10 cellular contexts compared by ENCODE assay signal in the genomic region with DNA sequence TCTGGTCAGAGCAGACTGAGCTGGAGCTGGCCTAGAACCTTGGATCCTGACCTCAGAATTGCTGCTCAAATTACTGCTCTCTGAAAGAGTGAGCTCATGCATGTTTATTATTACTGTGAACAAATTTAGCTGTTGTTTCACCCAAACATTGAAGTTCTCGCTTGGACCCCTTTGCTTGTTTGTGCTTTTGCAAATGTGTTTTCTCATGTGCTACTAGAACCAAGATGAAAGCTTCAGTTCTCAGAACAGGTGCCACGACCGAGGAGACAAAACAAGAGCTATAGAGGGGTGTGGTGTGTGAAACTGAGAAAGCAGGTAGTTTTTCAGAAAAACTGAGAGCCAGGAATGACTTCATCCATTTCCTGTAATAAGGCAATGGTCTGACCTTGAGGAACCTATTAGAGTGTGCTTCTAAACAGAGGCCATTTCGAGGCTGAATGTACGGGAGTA. TPM values are rescaled to one million over a fixed set of nuclear protein-coding genes. Genes with fewer than 3 reads are reported as not detected.
DNase-seq lines count a peak whose midpoint lies in the region; ATAC-seq, FAIRE-seq and TF ChIP-seq lines count a peak whose summit lies in the region.
"Had no signal": no experiment of that assay in that cellular context is flagged by ENCODE, and none has a peak within 500 bp of the region (broad histone marks: within the 10 kb centered on the region; RNA-seq: fewer than 3 reads in every experiment).

No MANE protein-coding gene starts in this region.

- no peak for TF ChIP-seq CTCF in D721Med (IDR thresholded peaks at IDR 0.05; ENCODE audit: insufficient read depth, missing control alignments)

- H3K36me3 ChIP-seq in CD8-positive, alpha-beta memory T cell (ENCODE audit: insufficient read depth, low read length): no peaks in the 10 kb centered on the region

- peak overlapping the region in 6 of 8 donors; percentile 2 to 72 (median 46) for H3K27ac Mint-ChIP-seq in CD8-positive, alpha-beta memory T cell

- H3K9me3 ChIP-seq in CD8-positive, alpha-beta memory T cell (ENCODE audit: low read length): no peaks in the 10 kb centered on the region

- CTCF ChIA-PET in CD8-positive, alpha-beta memory T cell (lab: Charles Lee): no interaction called here

- peaks cover 14 to 16% (median 14%) of the 10 kb centered on the region in 3 donors for H3K4me1 Mint-ChIP-seq in CD8-positive, alpha-beta memory T cell

- no peak for DNase-seq in CD8-positive, alpha-beta memory T cell
- peak; percentile 27 for DNase-seq in activated naive CD4-positive, alpha-beta T cell treated with anti-CD3 and anti-CD28 coated beads, Interleukin-2, amount 50 U/mL, for 16 hours
- no peak for DNase-seq in SHP77 (lab: John Stamatoyannopoulos, UW)
- DNase-seq in NCI-H2227 (lab: John Stamatoyannopoulos, UW; ENCODE audit: unreplicated experiment): no peak
- no peak for DNase-seq in D721Med (ENCODE audit: insufficient read length, low spot score)
- DNase-seq in NCI-H2081 treated with DMSO at 0.1 percent for 48 hours (lab: John Stamatoyannopoulos, UW): no peak
- DNase-seq: DND-41 had no signal

- no peak for FAIRE-seq in D721Med (lab: Jason Lieb, UNC)

- no peaks in the 10 kb centered on the region for H3K36me3 Mint-ChIP-seq in CD8-positive, alpha-beta memory T cell

- peaks cover 12% of the 10 kb centered on the region for H3K4me1 ChIP-seq in CD8-positive, alpha-beta memory T cell (ENCODE audit: insufficient read depth, low read length)
- H3K4me1 ChIP-seq: parathyroid adenoma had no signal

- peaks cover 0 to 4% of the 10 kb centered on the region in 2 donors for H3K27me3 Mint-ChIP-seq in CD8-positive, alpha-beta memory T cell

- no peaks in the 10 kb centered on the region for H3K27me3 ChIP-seq in CD8-positive, alpha-beta memory T cell (ENCODE audit: insufficient read depth, low read length, poor library complexity, severe bottlenecking)

- H3K4me3 ChIP-seq in CD8-positive, alpha-beta memory T cell (ENCODE audit: low read length): no peak overlapping the region

- H3K9me3 Mint-ChIP-seq in CD8-positive, alpha-beta memory T cell: no peaks in the 10 kb centered on the region

- no peak overlapping the region for H3K27ac ChIP-seq in CD8-positive, alpha-beta memory T cell (ENCODE audit: low read depth, low read length)
- H3K27ac ChIP-seq: parathyroid adenoma had no signal

- POLR2A ChIA-PET in CD8-positive, alpha-beta memory T cell (lab: Charles Lee): interaction anchor here (0.6 kb wide), 1 partner anchor 190 kb away, joined by 4 read pairs; no protein-coding TSS in a partner anchor

- no peak overlapping the region for H3K4me3 Mint-ChIP-seq in CD8-positive, alpha-beta memory T cell

- peak; percentile 97 for ATAC-seq in GM19324 (IDR thresholded peaks at IDR 0.05; ENCODE audit: low FRiP score, unreplicated experiment)
- peak; percentile 99 for ATAC-seq in HG03060 (IDR thresholded peaks at IDR 0.05; ENCODE audit: low read depth, unreplicated experiment)

RNA-seq across cellular contexts. Expression of a gene that starts 50.0 kb away (rescaled TPM):
- under 1 TPM in 1 of 2 experiments, not detected in 1; 0.15 TPM for total RNA-seq in CD8-positive, alpha-beta memory T cell
- polyA plus RNA-seq in CD8-positive, alpha-beta memory T cell: 1.2 TPM
